In the genomic region with DNA sequence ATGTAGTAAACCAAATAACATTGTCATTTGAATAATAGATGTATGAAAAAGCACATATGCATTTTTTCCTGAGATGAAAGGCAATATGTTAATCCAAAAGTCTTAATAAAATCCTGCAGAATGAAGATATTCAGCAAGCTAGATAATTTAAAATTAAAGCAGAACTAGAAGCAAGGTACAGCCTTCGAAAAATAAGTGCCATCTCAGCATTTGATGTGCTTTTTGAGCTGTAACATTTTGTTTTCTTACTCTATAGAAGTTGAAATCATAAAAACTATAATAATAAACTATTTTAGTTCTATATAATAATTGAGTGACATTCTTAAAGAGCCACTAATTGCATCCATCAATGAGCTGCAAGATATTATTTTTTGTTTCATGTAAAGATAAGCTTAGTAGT, we compare ENCODE assay signal across 35 cellular contexts.
"Had no signal": no experiment of that assay in that cellular context is flagged by ENCODE, and none has a peak within 500 bp of the region (broad histone marks: within the 10 kb centered on the region; RNA-seq: fewer than 3 reads in every experiment).

No MANE protein-coding gene starts in this region.

- H3K27me3 ChIP-seq: MG63 had no signal

- H3K9me3 ChIP-seq: MG63 had no signal

- H3K4me3 ChIP-seq: MG63 had no signal

- DNase-seq: Karpas-422, Kasumi-1, MG63, MM.1S, MV-4-11, NCI-H1048, NCI-H1092, NCI-H1092 treated with DMSO at 0.1 percent for 48 hours, NCI-H1105, NCI-H1105 treated with DMSO at 0.1 percent for 48 hours, NCI-H1417, NCI-H1417 treated with DMSO at 0.1 percent for 48 hours, NCI-H1436, NCI-H1436 treated with DMSO at 0.1 percent for 48 hours, NCI-H146, NCI-H1694, NCI-H1694 treated with DMSO at 0.1 percent for 48 hours, NCI-H187, NCI-H187 treated with DMSO at 0.1 percent for 48 hours, NCI-H1930, NCI-H2029, NCI-H2029 treated with DMSO at 0.1 percent for 48 hours, NCI-H2081, NCI-H2081 treated with DMSO at 0.1 percent for 48 hours, NCI-H2107, NCI-H2171, NCI-H2171 treated with DMSO at 0.1 percent for 48 hours, NCI-H2227 treated with DMSO at 0.1 percent for 48 hours, NCI-H226, NCI-H345, NCI-H446, NCI-H446 treated with DMSO at 0.1 percent for 48 hours, NCI-H510A, NCI-H510A treated with DMSO at 0.1 percent for 48 hours, NCI-H524 had no signal

- H3K36me3 ChIP-seq: MG63 had no signal
